Comparison of ENCODE assay signal across 8 cellular contexts in genomic region chrX:134377537-134377936, GRCh38. TPM values are rescaled to one million over a fixed set of nuclear protein-coding genes. Genes with fewer than 3 reads are reported as not detected.
DNase-seq lines count a peak whose midpoint lies in the region; ATAC-seq and TF ChIP-seq lines count a peak whose summit lies in the region.

No MANE protein-coding gene starts in this region.

- TF ChIP-seq POLR2A in erythroblast (IDR thresholded peaks at IDR 0.05; ENCODE audit: low read length) = no peak

- H3K4me1 ChIP-seq in A673 (ENCODE audit: insufficient read depth, low read length, poor library complexity, severe bottlenecking) (peaks cover 4% of the 10 kb centered on the region), SJCRH30 (no peaks in the 10 kb centered on the region)

- H3K27ac ChIP-seq in A673 (ENCODE audit: low read depth, low read length, poor library complexity, severe bottlenecking) (no peak overlapping the region), SJCRH30 (no peak overlapping the region)

- intact Hi-C loops in A673 (cut with micrococcal nuclease; ENCODE audit: unreplicated experiment) = no loop called here

- ATAC-seq in HG03565 (IDR thresholded peaks at IDR 0.05; ENCODE audit: unreplicated experiment) (peak; percentile 33), GM21447 (IDR thresholded peaks at IDR 0.05; ENCODE audit: unreplicated experiment) (no peak), HG02973 (IDR thresholded peaks at IDR 0.05; ENCODE audit: unreplicated experiment) (no peak)

- peak; percentile 62 for TF ChIP-seq CTCF in A673 (conservative IDR thresholded peaks at IDR 0.05; ENCODE audit: low read depth, low read length)
- 0 out of 3 replicates have a peak, but pooled peaks have one; percentile 27 for TF ChIP-seq CTCF in GM12872 (IDR thresholded peaks at IDR 0.05; ENCODE audit: insufficient read depth, low read depth, low read length)

- BruUV-seq in A673 (replicated peaks; lab: Mats Ljungman, UMichigan) = no TSS peak

- H3K36me3 ChIP-seq in A673 (ENCODE audit: insufficient read depth, low read length, poor library complexity, severe bottlenecking) (peaks cover 8% of the 10 kb centered on the region), SJCRH30 (peaks cover 9% of the 10 kb centered on the region; the same call in 1 of the 2 replicates)

- H3K9me3 ChIP-seq in A673 (ENCODE audit: low read depth, low read length, poor library complexity, severe bottlenecking) (no peaks in the 10 kb centered on the region), SJCRH30 (replicated peaks) (no peaks in the 10 kb centered on the region)

- POLR2A ChIA-PET in A673 (lab: Charles Lee; ENCODE audit: low non-redundant PET) = no interaction called here

- CTCF ChIA-PET in A673 (lab: Charles Lee) = no interaction called here

- H3K27me3 ChIP-seq in A673 (replicated peaks; ENCODE audit: insufficient read depth, low read depth, low read length, poor library complexity) = no peaks in the 10 kb centered on the region
- no peaks in the 10 kb centered on the region for H3K27me3 ChIP-seq in SJCRH30

- DNase-seq in A673 (ENCODE audit: low spot score) (peak; percentile 67), SJCRH30 (peak; percentile 25 to 54), erythroblast (lab: John Stamatoyannopoulos, UW) (peak; percentile 72 to 73), epidermal melanocyte (ENCODE audit: insufficient read length, low spot score) (no peak)

- H3K4me3 ChIP-seq in A673 (ENCODE audit: low read depth, low read length, poor library complexity, severe bottlenecking) (no peak overlapping the region), SJCRH30 (no peak overlapping the region)

RNA-seq across cellular contexts. Expression of gene PHF6, which starts 4.4 kb away (rescaled TPM):
- 53.8 and 54.0 TPM in 2 replicates for total RNA-seq in A673 (2021)
- total RNA-seq in SJCRH30 (2014; rRNA removed; shearing (Covaris generic)) = 67.2 and 74.1 TPM in 2 replicates
